In the genomic region with DNA sequence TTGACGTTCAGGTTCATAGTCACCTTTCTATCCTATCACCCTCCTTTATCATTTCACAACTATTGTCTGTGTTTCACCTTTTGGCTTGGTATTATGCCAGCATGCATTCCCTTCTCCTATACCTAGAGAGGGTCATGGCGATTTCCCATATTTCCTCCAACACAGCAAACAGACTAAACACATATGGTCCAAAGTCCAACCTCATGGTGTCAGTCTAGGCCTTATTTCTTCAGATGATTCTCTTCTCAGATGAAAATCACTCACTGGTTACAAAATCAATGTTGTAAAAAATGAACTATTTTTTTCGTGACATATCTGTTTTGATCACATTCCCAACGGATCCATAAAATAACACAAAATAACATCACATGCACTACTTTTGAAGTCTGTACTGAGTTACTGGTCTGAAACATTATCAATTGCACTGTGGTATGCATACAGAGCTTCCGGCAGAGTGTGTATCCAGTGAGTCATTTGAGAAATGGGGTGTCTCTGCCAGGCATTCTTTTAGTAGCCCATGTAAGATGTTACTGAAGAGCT, we compare ENCODE assay signal across 14 cellular contexts.
A peak's percentile ranks its signal among the peaks of the same experiment; 100 is the strongest.
DNase-seq lines count a peak whose midpoint lies in the region; ATAC-seq and TF ChIP-seq lines count a peak whose summit lies in the region.
"Had no signal": no experiment of that assay in that cellular context is flagged by ENCODE, and none has a peak within 500 bp of the region (broad histone marks: within the 10 kb centered on the region; RNA-seq: fewer than 3 reads in every experiment).

No MANE protein-coding gene starts in this region.

- H3K36me3 ChIP-seq in brain microvascular endothelial cell (replicated peaks) (no peaks in the 10 kb centered on the region), ascending aorta (no peaks in the 10 kb centered on the region), BE2C (no peaks in the 10 kb centered on the region)
- H3K36me3 ChIP-seq: gastroesophageal sphincter, uterus had no signal

- ATAC-seq in HG02642 (IDR thresholded peaks at IDR 0.05; ENCODE audit: poor library complexity, unreplicated experiment), result no peak
- ATAC-seq: CD8-positive, alpha-beta T cell; gastroesophageal sphincter had no signal

- H3K9me3 ChIP-seq in ascending aorta, result no peaks in the 10 kb centered on the region
- H3K9me3 ChIP-seq in BE2C, result no peaks in the 10 kb centered on the region
- H3K9me3 ChIP-seq: gastroesophageal sphincter, psoas muscle, uterus had no signal

- H3K4me3 ChIP-seq in brain microvascular endothelial cell (ENCODE audit: low read depth, low read length) (no peak overlapping the region), ascending aorta (no peak overlapping the region), BE2C (ENCODE audit: low read depth, low read length) (no peak overlapping the region)
- H3K4me3 ChIP-seq: gastroesophageal sphincter, psoas muscle, uterus had no signal

- H3K27ac ChIP-seq in brain microvascular endothelial cell (no peak overlapping the region), ascending aorta (no peak overlapping the region)
- H3K27ac ChIP-seq: gastroesophageal sphincter, psoas muscle, uterus had no signal

- TF ChIP-seq EP300 in Ishikawa (IDR thresholded peaks at IDR 0.05; ENCODE audit: borderline replicate concordance), result peak; percentile 71; the same call in 1 of the 2 replicates

- H3K4me3 Mint-ChIP-seq in activated CD4-positive, alpha-beta memory T cell treated with anti-CD3 and anti-CD28 coated beads for 36 hours, result no peak overlapping the region
- H3K4me3 Mint-ChIP-seq: CD8-positive, alpha-beta T cell had no signal

- TF ChIP-seq RAD21 in Ishikawa (IDR thresholded peaks at IDR 0.05; ENCODE audit: low read depth), result no peak; the same call in 1 of the 2 replicates

- POLR2A ChIA-PET in activated CD4-positive, alpha-beta memory T cell treated with anti-CD3 and anti-CD28 coated beads for 36 hours (lab: Charles Lee), result no interaction called here

- no peaks in the 10 kb centered on the region for H3K4me1 ChIP-seq in ascending aorta
- H3K4me1 ChIP-seq in BE2C, result no peaks in the 10 kb centered on the region
- H3K4me1 ChIP-seq: psoas muscle, uterus had no signal

- H3K27me3 Mint-ChIP-seq in activated CD4-positive, alpha-beta memory T cell treated with anti-CD3 and anti-CD28 coated beads for 36 hours, result peaks cover 2% of the 10 kb centered on the region

- intact Hi-C loops in activated CD4-positive, alpha-beta memory T cell treated with anti-CD3 and anti-CD28 coated beads for 36 hours (cut with micrococcal nuclease), result no loop called here
- intact Hi-C loops in ascending aorta (cut with DNase I), result no loop called here

- in situ Hi-C loops in brain microvascular endothelial cell (cut with HindIII; ENCODE audit: low pct_ligation_motif_present, low sequenced_read_pairs), result no loop called here

- CTCF ChIA-PET in activated CD4-positive, alpha-beta memory T cell treated with anti-CD3 and anti-CD28 coated beads for 36 hours (lab: Charles Lee), result interaction anchor here (0.6 kb wide), 1 partner anchor 336 kb away, joined by 3 read pairs; no protein-coding TSS in a partner anchor

- H3K27ac Mint-ChIP-seq in activated CD4-positive, alpha-beta memory T cell treated with anti-CD3 and anti-CD28 coated beads for 36 hours, result no peak overlapping the region
- H3K27ac Mint-ChIP-seq: CD8-positive, alpha-beta T cell had no signal

- no peak for TF ChIP-seq CTCF in brain microvascular endothelial cell (IDR thresholded peaks at IDR 0.05; ENCODE audit: low read depth, low read length, missing control alignments)
- no peak for TF ChIP-seq CTCF in ascending aorta (IDR thresholded peaks at IDR 0.05)
- TF ChIP-seq CTCF in BE2C (IDR thresholded peaks at IDR 0.05; ENCODE audit: low read depth, low read length), result no peak

- no peaks in the 10 kb centered on the region for H3K27me3 ChIP-seq in brain microvascular endothelial cell (replicated peaks)
- no peaks in the 10 kb centered on the region for H3K27me3 ChIP-seq in ascending aorta
- H3K27me3 ChIP-seq in BE2C, result no peaks in the 10 kb centered on the region
- H3K27me3 ChIP-seq: gastroesophageal sphincter, uterus had no signal

- H3K36me3 Mint-ChIP-seq in activated CD4-positive, alpha-beta memory T cell treated with anti-CD3 and anti-CD28 coated beads for 36 hours, result no peaks in the 10 kb centered on the region
- H3K36me3 Mint-ChIP-seq: CD8-positive, alpha-beta T cell had no signal

- DNase-seq in AG20443 (ENCODE audit: low spot score) (peak; percentile 68), brain microvascular endothelial cell (peak; percentile 85), lung microvascular endothelial cell (ENCODE audit: low read depth in 2 of 2) (peak; percentile 60 to 90), ascending aorta (ENCODE audit: low spot score in 2 of 2) (no peak), BE2C (no peak)
- no peak for DNase-seq in activated CD4-positive, alpha-beta memory T cell treated with anti-CD3 and anti-CD28 coated beads for 36 hours
- DNase-seq: anterior cingulate cortex; CD8-positive, alpha-beta T cell; Kasumi-1; psoas muscle; uterus had no signal

- H3K9me3 Mint-ChIP-seq in activated CD4-positive, alpha-beta memory T cell treated with anti-CD3 and anti-CD28 coated beads for 36 hours, result no peaks in the 10 kb centered on the region
- H3K9me3 Mint-ChIP-seq: CD8-positive, alpha-beta T cell had no signal

- H3K4me1 Mint-ChIP-seq in activated CD4-positive, alpha-beta memory T cell treated with anti-CD3 and anti-CD28 coated beads for 36 hours (ENCODE audit: low read depth), result peaks cover 3% of the 10 kb centered on the region

TF ChIP-seq in Ishikawa, 13 proteins besides CTCF, POLR2A, EP300 and RAD21:
- TF ChIP-seq YY1 (IDR thresholded peaks at IDR 0.05; ENCODE audit: low read depth) (no peak), FOXM1 (IDR thresholded peaks at IDR 0.05; ENCODE audit: borderline replicate concordance, low read depth) (peak; percentile 58; the same call in 1 of the 2 replicates), TEAD4 (IDR thresholded peaks at IDR 0.05) (peak; percentile 64; the same call in 1 of the 2 replicates), NFIC (IDR thresholded peaks at IDR 0.05) (peak; percentile 44; the same call in 1 of the 2 replicates)
- TF ChIP-seq, protein P1, sequence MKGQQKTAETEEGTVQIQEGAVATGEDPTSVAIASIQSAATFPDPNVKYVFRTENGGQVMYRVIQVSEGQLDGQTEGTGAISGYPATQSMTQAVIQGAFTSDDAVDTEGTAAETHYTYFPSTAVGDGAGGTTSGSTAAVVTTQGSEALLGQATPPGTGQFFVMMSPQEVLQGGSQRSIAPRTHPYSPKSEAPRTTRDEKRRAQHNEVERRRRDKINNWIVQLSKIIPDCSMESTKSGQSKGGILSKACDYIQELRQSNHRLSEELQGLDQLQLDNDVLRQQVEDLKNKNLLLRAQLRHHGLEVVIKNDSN (IDR thresholded peaks at IDR 0.05), result no peak
- TF ChIP-seq, protein P2, sequence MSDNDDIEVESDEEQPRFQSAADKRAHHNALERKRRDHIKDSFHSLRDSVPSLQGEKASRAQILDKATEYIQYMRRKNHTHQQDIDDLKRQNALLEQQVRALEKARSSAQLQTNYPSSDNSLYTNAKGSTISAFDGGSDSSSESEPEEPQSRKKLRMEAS (IDR thresholded peaks at IDR 0.05), result peak; percentile 13; the same call in 1 of the 2 replicates
TF ChIP-seq in Ishikawa: peak in this region for 4.

Comparison
In these comparisons a context has a peak if more than half of its experiments do, and no peak if none do; other contexts are left out.
1. DNase-seq: peak in AG20443 (single experiment), brain microvascular endothelial cell (single experiment) and lung microvascular endothelial cell (2 of 2); none in activated CD4-positive, alpha-beta memory T cell treated with anti-CD3 and anti-CD28 coated beads for 36 hours (single experiment), ascending aorta (0 of 2) and BE2C (single experiment).